Comparison of ENCODE assay signal across 8 cellular contexts in the genomic region with DNA sequence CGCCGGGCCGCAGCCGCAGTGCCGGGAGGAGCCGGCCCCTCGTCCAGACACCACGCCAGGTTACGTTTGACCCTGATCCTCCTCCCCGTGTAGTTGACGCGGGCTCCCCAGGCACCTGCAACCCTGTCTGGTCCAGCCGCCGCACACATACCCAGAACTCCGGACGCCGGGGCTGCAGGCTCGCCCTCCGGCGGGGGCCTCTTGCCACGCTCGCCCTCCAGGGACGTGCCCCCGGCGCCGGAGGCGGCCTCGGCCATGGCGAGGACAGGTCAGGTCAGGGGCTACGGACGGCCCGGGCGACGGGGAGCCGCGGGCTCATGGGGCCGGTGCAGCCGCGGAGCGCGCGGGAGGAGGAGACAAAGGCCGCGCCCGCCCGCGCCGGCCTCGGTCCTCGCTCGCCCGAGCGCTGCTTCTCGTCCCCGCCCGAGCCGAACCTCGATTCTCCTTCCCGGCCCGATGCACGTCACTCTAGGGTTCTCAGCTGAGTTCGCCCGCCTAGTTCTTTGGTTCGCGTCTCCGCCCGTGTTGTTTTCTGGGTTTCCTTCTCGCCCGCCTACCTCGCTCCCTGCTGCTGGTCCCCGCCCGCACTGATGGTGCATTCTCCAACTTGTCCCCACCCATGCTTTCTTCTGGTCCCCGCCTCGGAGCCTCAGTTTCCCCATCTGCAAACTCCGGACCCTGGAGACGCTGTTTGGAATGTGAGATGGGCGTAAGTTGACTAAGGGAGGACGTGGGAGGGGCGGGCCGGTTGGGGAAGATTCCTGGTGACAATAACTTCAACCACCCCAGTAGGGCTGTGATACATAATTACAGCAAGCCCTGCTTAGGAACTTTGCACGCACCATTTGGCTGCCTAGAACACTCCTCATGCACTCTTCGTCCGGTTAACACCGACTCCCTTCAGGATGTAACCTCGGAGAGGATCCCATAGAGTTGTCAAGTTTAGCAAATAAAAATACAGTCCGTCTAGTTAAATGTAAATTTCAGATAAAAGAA. TPM values are rescaled to one million over a fixed set of nuclear protein-coding genes. Genes with fewer than 3 reads are reported as not detected.
DNase-seq lines count a peak whose midpoint lies in the region; ATAC-seq and TF ChIP-seq lines count a peak whose summit lies in the region.

A gene with protein sequence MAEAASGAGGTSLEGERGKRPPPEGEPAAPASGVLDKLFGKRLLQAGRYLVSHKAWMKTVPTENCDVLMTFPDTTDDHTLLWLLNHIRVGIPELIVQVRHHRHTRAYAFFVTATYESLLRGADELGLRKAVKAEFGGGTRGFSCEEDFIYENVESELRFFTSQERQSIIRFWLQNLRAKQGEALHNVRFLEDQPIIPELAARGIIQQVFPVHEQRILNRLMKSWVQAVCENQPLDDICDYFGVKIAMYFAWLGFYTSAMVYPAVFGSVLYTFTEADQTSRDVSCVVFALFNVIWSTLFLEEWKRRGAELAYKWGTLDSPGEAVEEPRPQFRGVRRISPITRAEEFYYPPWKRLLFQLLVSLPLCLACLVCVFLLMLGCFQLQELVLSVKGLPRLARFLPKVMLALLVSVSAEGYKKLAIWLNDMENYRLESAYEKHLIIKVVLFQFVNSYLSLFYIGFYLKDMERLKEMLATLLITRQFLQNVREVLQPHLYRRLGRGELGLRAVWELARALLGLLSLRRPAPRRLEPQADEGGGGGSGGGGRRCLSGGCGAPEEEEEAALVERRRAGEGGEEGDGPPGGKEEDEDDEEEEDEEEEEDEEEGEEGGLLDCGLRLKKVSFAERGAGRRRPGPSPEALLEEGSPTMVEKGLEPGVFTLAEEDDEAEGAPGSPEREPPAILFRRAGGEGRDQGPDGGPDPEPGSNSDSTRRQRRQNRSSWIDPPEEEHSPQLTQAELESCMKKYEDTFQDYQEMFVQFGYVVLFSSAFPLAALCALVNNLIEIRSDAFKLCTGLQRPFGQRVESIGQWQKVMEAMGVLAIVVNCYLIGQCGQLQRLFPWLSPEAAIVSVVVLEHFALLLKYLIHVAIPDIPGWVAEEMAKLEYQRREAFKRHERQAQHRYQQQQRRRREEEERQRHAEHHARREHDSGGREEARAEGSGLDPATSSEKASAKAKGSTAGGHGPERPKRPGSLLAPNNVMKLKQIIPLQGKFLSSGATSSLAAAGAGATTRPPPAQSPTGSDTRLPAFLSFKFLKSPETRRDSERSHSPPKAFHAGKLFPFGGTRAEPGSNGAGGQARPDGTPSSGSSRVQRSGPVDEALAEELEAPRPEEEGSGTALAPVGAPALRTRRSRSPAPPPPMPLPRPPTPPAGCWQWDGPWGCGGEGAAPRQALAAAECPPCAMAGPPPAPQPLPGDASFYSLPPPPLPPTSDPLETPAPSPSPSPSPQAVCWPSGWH (minus strand): TSS at position 442 of the 996 bp plus-strand sequence. CDS start 185 bp downstream, at position 257.

- peaks cover 6% of the 10 kb centered on the region for H3K4me1 ChIP-seq in smooth muscle cell (ENCODE audit: low read depth)

- H3K4me3 ChIP-seq in GM12864 (ENCODE audit: low read depth, low read length) (peak within 1 kb of the TSS; percentile 76), WI38 (ENCODE audit: low read depth, low read length) (peak within 1 kb of the TSS; percentile 82), cardiac fibroblast (replicated peaks in 1 of 2; ENCODE audit: low read depth in 2 of 2, low read length in 2 of 2) (peak within 1 kb of the TSS; percentile 63 to 64), smooth muscle cell (peak within 1 kb of the TSS; percentile 84)

- peaks cover 32 to 44% of the 10 kb centered on the region in 2 donors for H3K4me1 Mint-ChIP-seq in immature natural killer cell

- 5% methylated on average over 74 of the region's 86 CpGs for WGBS in smooth muscle cell (ENCODE audit: low lambda C conversion rate)

- peak within 1 kb of the TSS; percentile 51 for H3K9ac ChIP-seq in smooth muscle cell (ENCODE audit: low read depth)

- H4K20me1 ChIP-seq in smooth muscle cell (ENCODE audit: low read depth): peaks cover 6% of the 10 kb centered on the region

- peak within 1 kb of the TSS; percentile 69 to 98 (median 90) for H3K27ac Mint-ChIP-seq in immature natural killer cell

- no peak for TF ChIP-seq CTCF in GM12864 (IDR thresholded peaks at IDR 0.05; ENCODE audit: low read depth, low read length, missing control alignments)
- TF ChIP-seq CTCF in WI38 (IDR thresholded peaks at IDR 0.05; ENCODE audit: low read depth, low read length): no peak
- no peak for TF ChIP-seq CTCF in cardiac fibroblast (IDR thresholded peaks at IDR 0.05; ENCODE audit: low read depth, low read length)
- TF ChIP-seq CTCF in smooth muscle cell (IDR thresholded peaks at IDR 0.05; ENCODE audit: borderline replicate concordance, insufficient read depth, poor library complexity, severe bottlenecking): no peak

- H3K79me2 ChIP-seq in smooth muscle cell (ENCODE audit: low read depth): no peaks in the 10 kb centered on the region

- no peaks in the 10 kb centered on the region for H3K9me3 Mint-ChIP-seq in immature natural killer cell

- peaks cover 11% of the 10 kb centered on the region for H3K27me3 ChIP-seq in smooth muscle cell (ENCODE audit: low read depth)

- H3K36me3 ChIP-seq in smooth muscle cell (ENCODE audit: low read depth): no peaks in the 10 kb centered on the region

- peak within 1 kb of the TSS; percentile 88 to 97 (median 96) for H3K4me3 Mint-ChIP-seq in immature natural killer cell

- peaks cover 0 to 3% (median 0%) of the 10 kb centered on the region in 3 donors for H3K36me3 Mint-ChIP-seq in immature natural killer cell

- H3K27ac ChIP-seq in smooth muscle cell (ENCODE audit: low read depth): peak within 1 kb of the TSS; percentile 60

- peaks cover 0 to 11% (median 11%) of the 10 kb centered on the region in 3 donors for H3K27me3 Mint-ChIP-seq in immature natural killer cell (ENCODE audit: low read depth in 3 of 3)

- peak within 1 kb of the TSS; percentile 92 for H3K4me2 ChIP-seq in smooth muscle cell

- H3K9me3 ChIP-seq in smooth muscle cell (replicated peaks; ENCODE audit: low read depth): no peaks in the 10 kb centered on the region

- DNase-seq in GM12864 (ENCODE audit: low read depth) (peak; percentile 94), NCI-H226 (peak; percentile 100), cardiac fibroblast (ENCODE audit: low read depth in 2 of 2) (peak; percentile 99), immature natural killer cell (peak; percentile 91 to 95 (median 94)), smooth muscle cell (lab: John Stamatoyannopoulos, UW; ENCODE audit: unreplicated experiment) (peak; percentile 81)

- ATAC-seq in HG03095 (IDR thresholded peaks at IDR 0.05; ENCODE audit: unreplicated experiment): peak; percentile 26
- no peak for ATAC-seq in GM21381 (IDR thresholded peaks at IDR 0.05; ENCODE audit: unreplicated experiment)

- peak within 1 kb of the TSS; percentile 68 for H2AFZ ChIP-seq in smooth muscle cell (ENCODE audit: low read depth)

- no peaks in the 10 kb centered on the region for H3F3A ChIP-seq in smooth muscle cell (ENCODE audit: low read depth)

RNA-seq across cellular contexts. Expression of the gene that starts here (rescaled TPM):
- under 1 TPM; 0.06 to 0.40 (median 0.12) TPM for polyA plus RNA-seq in immature natural killer cell
- 6.4 and 8.0 TPM in 2 replicates for total RNA-seq in smooth muscle cell
- polyA plus RNA-seq in smooth muscle cell: 1.3 and 2.4 TPM in 2 replicates

Comparison
In these comparisons a context has a peak if more than half of its experiments do, and no peak if none do; other contexts are left out.
1. Peak in DNase-seq in immature natural killer cell; RNA of the gene not detected or under 1 TPM.